In genomic region chr13:19601749-19602725, GRCh38 we compare ENCODE assay signal across 1 cellular context.
TF ChIP-seq lines count a peak whose summit lies in the region.

No MANE protein-coding gene starts in this region.

TF ChIP-seq in neural cell, 6 proteins besides CTCF, POLR2A, EP300 and RAD21 (continued from another document):
- TF ChIP-seq, protein P1, sequence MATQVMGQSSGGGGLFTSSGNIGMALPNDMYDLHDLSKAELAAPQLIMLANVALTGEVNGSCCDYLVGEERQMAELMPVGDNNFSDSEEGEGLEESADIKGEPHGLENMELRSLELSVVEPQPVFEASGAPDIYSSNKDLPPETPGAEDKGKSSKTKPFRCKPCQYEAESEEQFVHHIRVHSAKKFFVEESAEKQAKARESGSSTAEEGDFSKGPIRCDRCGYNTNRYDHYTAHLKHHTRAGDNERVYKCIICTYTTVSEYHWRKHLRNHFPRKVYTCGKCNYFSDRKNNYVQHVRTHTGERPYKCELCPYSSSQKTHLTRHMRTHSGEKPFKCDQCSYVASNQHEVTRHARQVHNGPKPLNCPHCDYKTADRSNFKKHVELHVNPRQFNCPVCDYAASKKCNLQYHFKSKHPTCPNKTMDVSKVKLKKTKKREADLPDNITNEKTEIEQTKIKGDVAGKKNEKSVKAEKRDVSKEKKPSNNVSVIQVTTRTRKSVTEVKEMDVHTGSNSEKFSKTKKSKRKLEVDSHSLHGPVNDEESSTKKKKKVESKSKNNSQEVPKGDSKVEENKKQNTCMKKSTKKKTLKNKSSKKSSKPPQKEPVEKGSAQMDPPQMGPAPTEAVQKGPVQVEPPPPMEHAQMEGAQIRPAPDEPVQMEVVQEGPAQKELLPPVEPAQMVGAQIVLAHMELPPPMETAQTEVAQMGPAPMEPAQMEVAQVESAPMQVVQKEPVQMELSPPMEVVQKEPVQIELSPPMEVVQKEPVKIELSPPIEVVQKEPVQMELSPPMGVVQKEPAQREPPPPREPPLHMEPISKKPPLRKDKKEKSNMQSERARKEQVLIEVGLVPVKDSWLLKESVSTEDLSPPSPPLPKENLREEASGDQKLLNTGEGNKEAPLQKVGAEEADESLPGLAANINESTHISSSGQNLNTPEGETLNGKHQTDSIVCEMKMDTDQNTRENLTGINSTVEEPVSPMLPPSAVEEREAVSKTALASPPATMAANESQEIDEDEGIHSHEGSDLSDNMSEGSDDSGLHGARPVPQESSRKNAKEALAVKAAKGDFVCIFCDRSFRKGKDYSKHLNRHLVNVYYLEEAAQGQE (IDR thresholded peaks at IDR 0.05; ENCODE audit: borderline replicate concordance) = no peak
TF ChIP-seq in neural cell: peak in this region for 1.
